In genomic region chr14:105532735-105533141, GRCh38 we compare ENCODE assay signal across 10 cellular contexts. TPM values are rescaled to one million over a fixed set of nuclear protein-coding genes. Genes with fewer than 3 reads are reported as not detected.
DNase-seq lines count a peak whose midpoint lies in the region; ATAC-seq, FAIRE-seq and TF ChIP-seq lines count a peak whose summit lies in the region.
"Had no signal": no experiment of that assay in that cellular context is flagged by ENCODE, and none has a peak within 500 bp of the region (broad histone marks: within the 10 kb centered on the region; RNA-seq: fewer than 3 reads in every experiment).

No MANE protein-coding gene starts in this region.

- peaks cover 12% of the 10 kb centered on the region for H3K4me1 Mint-ChIP-seq in CD8-positive, alpha-beta T cell (ENCODE audit: low read depth)

- H3K9me3 Mint-ChIP-seq in CD8-positive, alpha-beta T cell: no peaks in the 10 kb centered on the region

- TF ChIP-seq CTCF in BJ (IDR thresholded peaks at IDR 0.05; ENCODE audit: insufficient read depth, low read depth, low read length): peak; percentile 51
- no peak for TF ChIP-seq CTCF in CD8-positive, alpha-beta T cell (IDR thresholded peaks at IDR 0.05)

- no peak overlapping the region for H3K4me3 ChIP-seq in BJ (ENCODE audit: low read depth, low read length)
- H3K4me3 ChIP-seq in CD8-positive, alpha-beta T cell (ENCODE audit: low read depth, low read length): no peak overlapping the region

- H3K36me3 Mint-ChIP-seq in CD8-positive, alpha-beta T cell: no peaks in the 10 kb centered on the region
- H3K36me3 Mint-ChIP-seq: activated naive CD8-positive, alpha-beta T cell had no signal

- ATAC-seq in HG02870 (IDR thresholded peaks at IDR 0.05; ENCODE audit: unreplicated experiment): no peak
- no peak for ATAC-seq in CD8-positive, alpha-beta T cell

- no peaks in the 10 kb centered on the region for H3K27me3 ChIP-seq in BJ (ENCODE audit: control insufficient read depth, insufficient read depth, low read length)
- peaks cover 4% of the 10 kb centered on the region for H3K27me3 ChIP-seq in CD8-positive, alpha-beta T cell (ENCODE audit: insufficient read depth, low read length)

- H3K27me3 Mint-ChIP-seq in CD8-positive, alpha-beta T cell (ENCODE audit: low read depth): no peaks in the 10 kb centered on the region

- no peak for DNase-seq in BJ (ENCODE audit: low read depth)
- DNase-seq in GM18507 (ENCODE audit: extremely low spot score, insufficient read length, low read depth): peak; percentile 54
- DNase-seq in RPMI7951 (ENCODE audit: low read depth): peak; percentile 33
- peak; percentile 83 for DNase-seq in germinal center (ENCODE audit: low spot score)
- no peak for DNase-seq in NCI-H1105 treated with DMSO at 0.1 percent for 48 hours (lab: John Stamatoyannopoulos, UW)
- no peak for DNase-seq in CD8-positive, alpha-beta T cell
- no peak for DNase-seq in stimulated activated CD4-positive, alpha-beta T cell treated with anti-CD3 and anti-CD28 coated beads, Interleukin-1b, Interleukin-23, amount 100 ng/mL, for 48 hours
- DNase-seq: NCI-H510A treated with DMSO at 0.1 percent for 48 hours had no signal

- no peak overlapping the region for H3K4me3 Mint-ChIP-seq in CD8-positive, alpha-beta T cell

- H3K4me1 ChIP-seq in CD8-positive, alpha-beta T cell (ENCODE audit: insufficient read depth, low read length): peaks cover 26% of the 10 kb centered on the region

- peak; percentile 73 for FAIRE-seq in GM18507 (lab: Jason Lieb, UNC)

- no peak overlapping the region for H3K27ac ChIP-seq in CD8-positive, alpha-beta T cell (ENCODE audit: low read depth, low read length)

- H3K27ac Mint-ChIP-seq in CD8-positive, alpha-beta T cell: no peak overlapping the region
- H3K27ac Mint-ChIP-seq: activated naive CD8-positive, alpha-beta T cell had no signal

- CTCF ChIA-PET in BJ (lab: Yijun Ruan, JAX): interaction anchor here (1.4 to 4.0 kb wide), 4 partner anchors 11 to 162 kb away, joined by 3 to 16 read pairs (median 7); no protein-coding TSS in a partner anchor
- CTCF ChIA-PET in CD8-positive, alpha-beta T cell (lab: Charles Lee): interaction anchor here (1.0 to 1.5 kb wide), 5 partner anchors 12 to 167 kb away, joined by 3 to 6 read pairs (median 3); no protein-coding TSS in a partner anchor

- H3K36me3 ChIP-seq in BJ (ENCODE audit: control insufficient read depth, insufficient read depth, low read length): no peaks in the 10 kb centered on the region; the same call in 1 of the 2 replicates
- no peaks in the 10 kb centered on the region for H3K36me3 ChIP-seq in CD8-positive, alpha-beta T cell (ENCODE audit: insufficient read depth, low read length)

- intact Hi-C loops in CD8-positive, alpha-beta T cell (cut with DNase I, micrococcal nuclease): loop anchor here in 1 of 2 experiments (10.0 kb wide), 1 partner anchor 338 kb away; no protein-coding TSS in a partner anchor

- H3K9me3 ChIP-seq in CD8-positive, alpha-beta T cell (ENCODE audit: low read length): no peaks in the 10 kb centered on the region

- POLR2A ChIA-PET in BJ (lab: Charles Lee): no interaction called here
- POLR2A ChIA-PET in CD8-positive, alpha-beta T cell (lab: Charles Lee): interaction anchor here (0.8 kb wide), 1 partner anchor 43 kb away, joined by 3 read pairs; no protein-coding TSS in a partner anchor

RNA-seq across cellular contexts. Expression of gene TMEM121, which starts 6.4 kb away (rescaled TPM):
- polyA plus RNA-seq in BJ (2011; rRNA removed): 4.0 and 4.6 TPM in 2 replicates
- polyA minus RNA-seq in BJ (2011; rRNA and poly(A)+ RNA removed): 1.0 and 1.2 TPM in 2 replicates
- 0.36 and 0.98 TPM in 2 replicates for total RNA-seq in RPMI7951 (2014; rRNA removed; shearing (Covaris generic))
- 1 to 10 TPM; 2.8 to 3.4 TPM for total RNA-seq in CD8-positive, alpha-beta T cell

RNA-seq across cellular contexts. Expression of gene TEDC1, which starts 41.7 kb away (rescaled TPM):
- 3.3 and 6.4 TPM in 2 replicates for polyA plus RNA-seq in BJ (2011; rRNA removed)
- 1.3 and 2.2 TPM in 2 replicates for polyA minus RNA-seq in BJ (2011; rRNA and poly(A)+ RNA removed)
- 13.7 and 21.0 TPM in 2 replicates for total RNA-seq in RPMI7951 (2014; rRNA removed; shearing (Covaris generic))
- 10 to 100 TPM; 55.3 to 58.5 TPM for total RNA-seq in CD8-positive, alpha-beta T cell

RNA-seq across cellular contexts. Expression of gene CRIP1, which starts 46.1 kb away (rescaled TPM):
- polyA plus RNA-seq in BJ (2011; rRNA removed): 0.90 and 1.4 TPM in 2 replicates
- polyA minus RNA-seq in BJ (2011; rRNA and poly(A)+ RNA removed): 3.1 and 3.9 TPM in 2 replicates
- total RNA-seq in RPMI7951 (2014; rRNA removed; shearing (Covaris generic)): 0.12 TPM in 1 of 2 replicates, not detected in the other
- total RNA-seq in CD8-positive, alpha-beta T cell: 100 to 1,000 TPM; 111 to 115 TPM

RNA-seq across cellular contexts. Expression of gene CRIP2, which starts 58.1 kb away (rescaled TPM):
- polyA plus RNA-seq in BJ (2011; rRNA removed): 8.0 and 19.5 TPM in 2 replicates
- polyA minus RNA-seq in BJ (2011; rRNA and poly(A)+ RNA removed): 3.0 and 5.3 TPM in 2 replicates
- 120 and 146 TPM in 2 replicates for total RNA-seq in RPMI7951 (2014; rRNA removed; shearing (Covaris generic))
- total RNA-seq in CD8-positive, alpha-beta T cell: 10 to 100 TPM; 17.1 to 20.7 TPM

Comparison
In these comparisons a context has a peak if more than half of its experiments do, and no peak if none do; other contexts are left out.
1. DNase-seq: peak in GM18507 (single experiment), RPMI7951 (single experiment) and germinal center (single experiment); none in BJ (single experiment), NCI-H1105 treated with DMSO at 0.1 percent for 48 hours (single experiment), CD8-positive, alpha-beta T cell (0 of 7) and stimulated activated CD4-positive, alpha-beta T cell treated with anti-CD3 and anti-CD28 coated beads, Interleukin-1b, Interleukin-23, amount 100 ng/mL, for 48 hours (single experiment).
2. RNA of gene CRIP1, which starts 46.1 kb away (total RNA-seq): 111 to 115 TPM in CD8-positive, alpha-beta T cell; 0.12 TPM in RPMI7951; every median in the first group is over 10 times any median in the second.